In the genomic region with DNA sequence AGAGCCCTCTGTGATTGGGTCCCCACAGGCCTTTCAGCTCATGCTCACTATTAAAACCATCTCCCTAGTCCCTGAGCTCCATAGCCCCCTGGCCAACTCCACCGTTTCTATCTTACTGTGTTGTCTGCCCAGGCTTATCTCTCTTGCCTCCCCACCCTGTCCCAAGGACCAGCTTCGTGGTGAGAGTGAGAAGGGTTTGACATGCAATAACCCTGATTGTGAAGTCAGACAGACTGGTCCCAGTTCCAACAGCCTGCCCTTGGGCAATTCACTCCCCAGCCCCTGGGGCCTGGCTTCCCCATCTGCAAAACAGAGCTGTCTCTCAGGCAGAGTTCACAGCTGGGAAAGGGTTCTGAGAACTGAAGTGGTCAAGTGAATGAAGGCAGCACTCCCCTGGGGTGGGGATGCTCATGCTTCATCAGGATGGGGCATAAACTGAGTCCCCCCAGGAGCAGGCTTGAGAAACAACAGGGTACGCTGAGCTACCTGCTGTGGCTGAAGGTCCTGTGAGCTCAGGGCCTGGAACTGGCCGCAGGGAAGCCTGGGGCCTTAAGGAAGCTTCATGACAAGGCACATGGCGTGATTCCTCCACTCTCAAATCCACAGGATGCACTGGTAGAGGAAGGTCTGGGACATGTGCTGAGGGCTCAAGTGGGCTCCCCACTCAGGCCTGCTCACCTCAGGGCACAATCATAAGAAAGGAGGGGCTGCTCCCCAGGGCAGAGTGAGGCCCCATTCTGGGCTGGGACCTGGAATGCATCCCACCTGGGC, we compare ENCODE assay signal across 15 cellular contexts. TPM values are rescaled to one million over a fixed set of nuclear protein-coding genes. Genes with fewer than 3 reads are reported as not detected.
DNase-seq lines count a peak whose midpoint lies in the region; ATAC-seq, FAIRE-seq and TF ChIP-seq lines count a peak whose summit lies in the region.
"Had no signal": no experiment of that assay in that cellular context is flagged by ENCODE, and none has a peak within 500 bp of the region (broad histone marks: within the 10 kb centered on the region; RNA-seq: fewer than 3 reads in every experiment).

No MANE protein-coding gene starts in this region.

- intact Hi-C loops in pancreas (cut with DNase I) (no loop called here), left ventricle myocardium superior (cut with micrococcal nuclease) (no loop called here)

- no peaks in the 10 kb centered on the region for H3K27me3 Mint-ChIP-seq in central memory CD8-positive, alpha-beta T cell

- no peaks in the 10 kb centered on the region for H3K9me3 Mint-ChIP-seq in central memory CD8-positive, alpha-beta T cell
- H3K9me3 Mint-ChIP-seq: HFFc6 had no signal

- H3K4me1 ChIP-seq in pancreas: peaks cover 33 to 45% (median 44%) of the 10 kb centered on the region in 3 donors

- H3K4me1 Mint-ChIP-seq in central memory CD8-positive, alpha-beta T cell: peaks cover 36% of the 10 kb centered on the region

- H3K9me3 ChIP-seq in pancreas: no peaks in the 10 kb centered on the region
- H3K9me3 ChIP-seq: A549, lower lobe of right lung, transverse colon had no signal

- no peak for TF ChIP-seq CTCF in pancreas (IDR thresholded peaks at IDR 0.05)

- ATAC-seq in central memory CD8-positive, alpha-beta T cell (replicated peaks; ENCODE audit: extremely low read depth, poor library complexity, severe bottlenecking): no peak
- ATAC-seq in pancreas: no peak
- ATAC-seq in HG03460 (IDR thresholded peaks at IDR 0.05; ENCODE audit: unreplicated experiment): no peak
- ATAC-seq in esophagus mucosa: no peak
- no peak for ATAC-seq in left ventricle myocardium superior
- ATAC-seq: A549, lower lobe of right lung had no signal

- no peak overlapping the region for H3K4me3 ChIP-seq in pancreas
- H3K4me3 ChIP-seq: A549, lower lobe of right lung, skin epidermis, transverse colon had no signal

- FAIRE-seq in pancreas (lab: Jason Lieb, UNC): no peak
- FAIRE-seq: A549 had no signal

- H3K27ac ChIP-seq in pancreas: peak overlapping the region; percentile 15 to 70 (median 54)
- H3K27ac ChIP-seq: A549, lower lobe of right lung, transverse colon had no signal

- H3K4me3 Mint-ChIP-seq in central memory CD8-positive, alpha-beta T cell: no peak overlapping the region
- H3K4me3 Mint-ChIP-seq: HFFc6 had no signal

- peaks cover 7% of the 10 kb centered on the region for H3K36me3 Mint-ChIP-seq in central memory CD8-positive, alpha-beta T cell (ENCODE audit: insufficient read depth)

- DNase-seq in NOMO-1 treated with DMSO at 0.1 percent for 48 hours (lab: John Stamatoyannopoulos, UW; ENCODE audit: unreplicated experiment): peak; percentile 16
- no peak for DNase-seq in NOMO-1 treated with dmso at 0.1 percent for 144 hours (lab: John Stamatoyannopoulos, UW; ENCODE audit: unreplicated experiment)
- DNase-seq in MV-4-11 (lab: John Stamatoyannopoulos, UW): peak; percentile 78
- peak in 1 of 2 donors; percentile 8 for DNase-seq in central memory CD8-positive, alpha-beta T cell (ENCODE audit: low spot score in 2 of 2)
- DNase-seq in pancreas: peak in 1 of 6 donors; percentile 37
- DNase-seq in left ventricle myocardium superior: no peak
- DNase-seq: activated CD4-positive, CD25-positive, alpha-beta regulatory T cell; activated gamma-delta T cell; HFFc6; lower lobe of right lung; transverse colon had no signal

- peaks cover 0 to 10% (median 7%) of the 10 kb centered on the region in 3 donors for H3K36me3 ChIP-seq in pancreas

- 71 to 75% methylated on average over 5 of the region's 5 CpGs for WGBS in pancreas, 2 donors

- no peaks in the 10 kb centered on the region for H3K27me3 ChIP-seq in pancreas
- H3K27me3 ChIP-seq: transverse colon had no signal

- peak overlapping the region; percentile 41 for H3K27ac Mint-ChIP-seq in central memory CD8-positive, alpha-beta T cell (ENCODE audit: low read depth)
- H3K27ac Mint-ChIP-seq: HFFc6 had no signal

RNA-seq across cellular contexts. Expression of a gene that starts 1.8 kb away (rescaled TPM):
- total RNA-seq in pancreas: 10 to 100 TPM; 35.8 to 61.8 (median 46.8) TPM
- polyA plus RNA-seq in pancreas: 10 to 100 TPM; 21.2 to 37.0 TPM
- 77.8 TPM for total RNA-seq in esophagus mucosa
- total RNA-seq in left ventricle myocardium superior: 139 TPM

Comparison
In these comparisons a context has a peak if more than half of its experiments do, and no peak if none do; other contexts are left out.
1. DNase-seq: peak in NOMO-1 treated with DMSO at 0.1 percent for 48 hours (single experiment) and MV-4-11 (single experiment); none in NOMO-1 treated with dmso at 0.1 percent for 144 hours (single experiment) and left ventricle myocardium superior (single experiment).